Comparison of ENCODE assay signal across 28 cellular contexts in the genomic region with DNA sequence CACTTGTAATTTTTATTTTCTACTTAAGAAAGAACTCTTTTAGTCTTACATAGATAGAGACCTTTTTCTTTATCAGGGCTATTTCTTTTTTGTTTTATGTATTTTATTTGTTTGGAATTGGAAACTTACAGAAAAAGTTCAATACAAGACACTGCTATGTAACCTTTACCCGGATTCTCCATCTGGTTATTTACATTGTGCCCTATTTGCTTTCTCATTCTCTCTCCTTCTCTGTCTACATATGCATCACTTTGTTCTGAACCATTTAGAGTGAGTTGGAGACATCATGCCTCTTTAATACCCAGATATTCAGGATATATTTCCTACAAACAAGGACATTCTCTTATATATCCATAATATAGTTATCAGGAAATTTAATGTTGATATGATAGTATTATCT. TPM values are rescaled to one million over a fixed set of nuclear protein-coding genes. Genes with fewer than 3 reads are reported as not detected.
"Had no signal": no experiment of that assay in that cellular context is flagged by ENCODE, and none has a peak within 500 bp of the region (broad histone marks: within the 10 kb centered on the region; RNA-seq: fewer than 3 reads in every experiment).

No MANE protein-coding gene starts in this region.

- H3K4me2 ChIP-seq: neural progenitor cell, smooth muscle cell had no signal

- DNase-seq: naive thymus-derived CD4-positive, alpha-beta T cell; natural killer cell; occipital lobe; ovary; right cardiac atrium; spleen; stimulated activated CD4-positive, alpha-beta T cell treated with anti-CD3 and anti-CD28 coated beads, Interleukin-12 subunit alpha, Interleukin-12 subunit beta, amount 100 ng/mL, for 4 hours; stimulated activated CD4-positive, alpha-beta T cell treated with anti-CD3 and anti-CD28 coated beads, Interleukin-1b, Interleukin-23, amount 100 ng/mL, for 48 hours; stimulated activated CD4-positive, alpha-beta T cell treated with anti-CD3 and anti-CD28 coated beads, Interleukin-4, amount 100 ng/mL, for 1 hour; stimulated activated CD4-positive, alpha-beta T cell treated with anti-CD3 and anti-CD28 coated beads, Interleukin-4, amount 100 ng/mL, for 4 hours; stimulated activated CD8-positive, alpha-beta memory T cell treated with anti-CD3 and anti-CD28 coated beads, Interleukin-4, amount 100 ng/mL, for 48 hours; stimulated activated naive CD4-positive, alpha-beta T cell; stimulated activated naive CD8-positive, alpha-beta T cell treated with anti-CD3 and anti-CD28 coated beads, Interleukin-15, amount 100 ng/mL, for 72 hours; stimulated activated naive CD8-positive, alpha-beta T cell treated with anti-CD3 and anti-CD28 coated beads, Interleukin-15, Interleukin-2, amounts not matched to agents 100 U/mL and 50 U/mL, for 24 hours; substantia nigra; testis; tibial artery; transverse colon; upper lobe of right lung; uterus had no signal

- H3K4me3 ChIP-seq: neural progenitor cell, ovary, prostate gland, skin epidermis, smooth muscle cell, spleen, suprapubic skin, testis, tibial artery, transverse colon, upper lobe of right lung, uterus had no signal

- H3K9me3 ChIP-seq: ovary, prostate gland, spleen, suprapubic skin, testis, tibial artery, transverse colon, upper lobe of right lung, uterus had no signal

- ATAC-seq: naive thymus-derived CD4-positive, alpha-beta T cell; natural killer cell; right cardiac atrium; sciatic nerve; stimulated activated memory B cell treated with anti-CD40 and anti-IgM and Interleukin-4, amounts not matched to agents 10 μg/mL and 1 μg/mL and 100 μg/mL, for 72 hours; stimulated activated naive CD8-positive, alpha-beta T cell treated with anti-CD3 and anti-CD28 coated beads, Interleukin-15, amount 100 ng/mL, for 72 hours; stimulated activated naive CD8-positive, alpha-beta T cell treated with anti-CD3 and anti-CD28 coated beads, Interleukin-15, Interleukin-2, amounts not matched to agents 100 U/mL and 50 U/mL, for 24 hours; upper lobe of right lung had no signal

- H3K27me3 ChIP-seq: neural progenitor cell, ovary, spleen, suprapubic skin, testis, tibial artery, transverse colon, upper lobe of right lung, uterus had no signal

- H2AFZ ChIP-seq: neural progenitor cell had no signal

- H3K27ac ChIP-seq: neural progenitor cell, ovary, prostate gland, skin epidermis, spleen, suprapubic skin, testis, tibial artery, transverse colon, upper lobe of right lung, uterus had no signal

- H3K36me3 ChIP-seq: neural progenitor cell, ovary, prostate gland, spleen, suprapubic skin, tibial artery, transverse colon, upper lobe of right lung, uterus had no signal

- H3K4me1 ChIP-seq: neural progenitor cell, prostate gland, spleen, suprapubic skin, testis, tibial artery, transverse colon, upper lobe of right lung, uterus had no signal

RNA-seq across cellular contexts. Expression of a gene that starts 18.3 kb away (rescaled TPM):
- total RNA-seq: posterior vena cava, right cardiac atrium, smooth muscle cell, upper lobe of right lung had no signal
- polyA plus RNA-seq: naive thymus-derived CD4-positive, alpha-beta T cell; right cardiac atrium had no signal
